Comparison of ENCODE assay signal across 11 cellular contexts in genomic region chr11:102448869-102449224, GRCh38. TPM values are rescaled to one million over a fixed set of nuclear protein-coding genes. Genes with fewer than 3 reads are reported as not detected.
A peak's percentile ranks its signal among the peaks of the same experiment; 100 is the strongest.
DNase-seq lines count a peak whose midpoint lies in the region; ATAC-seq and TF ChIP-seq lines count a peak whose summit lies in the region.
"Had no signal": no experiment of that assay in that cellular context is flagged by ENCODE, and none has a peak within 500 bp of the region (broad histone marks: within the 10 kb centered on the region; RNA-seq: fewer than 3 reads in every experiment).

No MANE protein-coding gene starts in this region.

- no peak overlapping the region for H4K8ac ChIP-seq in H9 (replicated peaks; ENCODE audit: insufficient read length, low read depth, low read length)

- H2AFZ ChIP-seq in PC-9 (no peak overlapping the region), H9 (ENCODE audit: low read length) (no peak overlapping the region)

- H3F3A ChIP-seq in PC-9 (ENCODE audit: insufficient read depth, low read depth) = peaks cover 25% of the 10 kb centered on the region

- no peak overlapping the region for H3K4ac ChIP-seq in H9 (ENCODE audit: low read depth, low read length)

- H3K36me3 Mint-ChIP-seq in activated CD4-positive, alpha-beta T cell treated with anti-CD3 and anti-CD28 coated beads for 36 hours (ENCODE audit: low read depth) = peaks cover 66% of the 10 kb centered on the region
- H3K36me3 Mint-ChIP-seq in chondrocyte (ENCODE audit: low read depth) (peaks cover 3% of the 10 kb centered on the region), H9 (ENCODE audit: insufficient read depth in 1 of 3, low read depth in 3 of 3) (peaks cover 22 to 32% (median 31%) of the 10 kb centered on the region in 3 experiments)

- peaks cover 17% of the 10 kb centered on the region for H3K23me2 ChIP-seq in H9 (ENCODE audit: insufficient read length, low read depth, low read length, poor library complexity, severe bottlenecking)

- no TSS peak for BruUV-seq in PC-9 (replicated peaks; lab: Mats Ljungman, UMichigan)

- H3K9me2 ChIP-seq in PC-9 (ENCODE audit: insufficient read depth) = no peaks in the 10 kb centered on the region

- H3K9me3 Mint-ChIP-seq in activated CD4-positive, alpha-beta T cell treated with anti-CD3 and anti-CD28 coated beads for 36 hours (ENCODE audit: low read depth) = peaks cover 7% of the 10 kb centered on the region
- H3K9me3 Mint-ChIP-seq in chondrocyte (ENCODE audit: low read depth) (peaks cover 4% of the 10 kb centered on the region), H9 (peaks cover 4 to 5% of the 10 kb centered on the region in 2 experiments; a peak in 4 of 5 replicates)
- no peaks in the 10 kb centered on the region for H3K9me3 Mint-ChIP-seq in stimulated activated naive CD8-positive, alpha-beta T cell treated with anti-CD3 and anti-CD28 coated beads, Interleukin-15, amount 100 ng/mL, for 72 hours

- no peak overlapping the region for H3K14ac ChIP-seq in H9 (ENCODE audit: insufficient read depth, low read length)

- H3K79me1 ChIP-seq in H9 (ENCODE audit: insufficient read depth, low read depth, low read length, poor library complexity, severe bottlenecking) = peaks cover 3% of the 10 kb centered on the region

- H3K4me1 Mint-ChIP-seq in activated CD4-positive, alpha-beta T cell treated with anti-CD3 and anti-CD28 coated beads for 36 hours = peaks cover 76% of the 10 kb centered on the region
- peaks cover 73% of the 10 kb centered on the region for H3K4me1 Mint-ChIP-seq in chondrocyte (ENCODE audit: low read depth)
- H3K4me1 Mint-ChIP-seq in stimulated activated naive CD8-positive, alpha-beta T cell treated with anti-CD3 and anti-CD28 coated beads, Interleukin-15, amount 100 ng/mL, for 72 hours = peaks cover 69% of the 10 kb centered on the region
- peaks cover 34% of the 10 kb centered on the region in 2 experiments for H3K4me1 Mint-ChIP-seq in H9

- H3K79me2 ChIP-seq in PC-9 (ENCODE audit: low read depth) (peaks cover 92% of the 10 kb centered on the region), H9 (ENCODE audit: insufficient read depth, low read length) (no peaks in the 10 kb centered on the region)

- peak overlapping the region; percentile 90 for H3K27ac Mint-ChIP-seq in activated CD4-positive, alpha-beta T cell treated with anti-CD3 and anti-CD28 coated beads for 36 hours
- H3K27ac Mint-ChIP-seq in chondrocyte (ENCODE audit: unreplicated experiment) (peak overlapping the region; percentile 52), H9 (no peak overlapping the region)
- H3K27ac Mint-ChIP-seq in stimulated activated naive CD8-positive, alpha-beta T cell treated with anti-CD3 and anti-CD28 coated beads, Interleukin-15, amount 100 ng/mL, for 72 hours = peak overlapping the region in 1 of 2 donors; percentile 84

- H2BK120ac ChIP-seq in H9 (ENCODE audit: low read depth, low read length, poor library complexity, severe bottlenecking) = no peak overlapping the region

- H3K27me3 ChIP-seq in PC-9 (ENCODE audit: insufficient read depth, low read depth) (no peaks in the 10 kb centered on the region), H9 (ENCODE audit: insufficient read depth, low read length) (peaks cover 7% of the 10 kb centered on the region; the same call in 1 of the 2 replicates)
- H3K27me3 ChIP-seq: pancreas had no signal

- no peaks in the 10 kb centered on the region for H3K9me3 ChIP-seq in PC-9 (ENCODE audit: insufficient read depth, low read depth)
- no peaks in the 10 kb centered on the region for H3K9me3 ChIP-seq in H9 (ENCODE audit: control insufficient read depth, low read depth, low read length)
- H3K9me3 ChIP-seq: pancreas had no signal

- peak overlapping the region; percentile 13 for H3K4me3 Mint-ChIP-seq in activated CD4-positive, alpha-beta T cell treated with anti-CD3 and anti-CD28 coated beads for 36 hours
- H3K4me3 Mint-ChIP-seq in chondrocyte (ENCODE audit: unreplicated experiment) = no peak overlapping the region
- H3K4me3 Mint-ChIP-seq in stimulated activated naive CD8-positive, alpha-beta T cell treated with anti-CD3 and anti-CD28 coated beads, Interleukin-15, amount 100 ng/mL, for 72 hours = peak overlapping the region; percentile 90 to 97
- no peak overlapping the region for H3K4me3 Mint-ChIP-seq in H9

- H3K9ac ChIP-seq in H9 (ENCODE audit: extremely low read depth, insufficient read length, low read length) = no peak overlapping the region

- peak overlapping the region; percentile 93 for H3K4me2 ChIP-seq in PC-9
- no peak overlapping the region for H3K4me2 ChIP-seq in H9 (ENCODE audit: insufficient read depth, insufficient read length, low read length)

- no peak overlapping the region for H4K91ac ChIP-seq in H9 (ENCODE audit: insufficient read length, low read depth, low read length)

- no peak overlapping the region for H3T11ph ChIP-seq in H9 (ENCODE audit: low read length)

- POLR2A ChIA-PET in activated CD4-positive, alpha-beta T cell treated with anti-CD3 and anti-CD28 coated beads for 36 hours (lab: Charles Lee) = interaction anchor here (1.5 kb wide), 1 partner anchor 19 kb away, joined by 5 read pairs; no protein-coding TSS in a partner anchor
- POLR2A ChIA-PET in PC-9 (lab: Charles Lee; ENCODE audit: unreplicated experiment) = no interaction called here

- CTCF ChIA-PET in activated CD4-positive, alpha-beta T cell treated with anti-CD3 and anti-CD28 coated beads for 36 hours (lab: Charles Lee) = interaction anchor here (0.7 to 2.5 kb wide), 5 partner anchors 17 to 82 kb away, joined by 3 to 6 read pairs (median 4); no protein-coding TSS in a partner anchor
- CTCF ChIA-PET in PC-9 (lab: Charles Lee) = no interaction called here

- no peak overlapping the region for H3K4me3 ChIP-seq in PC-9
- H3K4me3 ChIP-seq: pancreas had no signal

- no peak for TF ChIP-seq CTCF in PC-9 (conservative IDR thresholded peaks at IDR 0.05)
- TF ChIP-seq CTCF in chondrocyte (IDR thresholded peaks at IDR 0.05) = no peak
- no peak for TF ChIP-seq CTCF in H9 (conservative IDR thresholded peaks at IDR 0.05)

- WGBS in H9 (ENCODE audit: extremely low coverage, insufficient read length, low lambda C conversion rate) = no CpG with 5 or more reads among the region's 2 CpGs

- H3K27ac ChIP-seq in PC-9 = no peak overlapping the region
- H3K27ac ChIP-seq in H9 (ENCODE audit: insufficient read length, low read depth, low read length) = no peak overlapping the region

- H3K23ac ChIP-seq in H9 (ENCODE audit: insufficient read length, low read depth, low read length) = no peak overlapping the region

- H4K5ac ChIP-seq in H9 (ENCODE audit: insufficient read length, low read depth, low read length) = no peak overlapping the region

- no peaks in the 10 kb centered on the region for H3K27me3 Mint-ChIP-seq in activated CD4-positive, alpha-beta T cell treated with anti-CD3 and anti-CD28 coated beads for 36 hours
- no peaks in the 10 kb centered on the region for H3K27me3 Mint-ChIP-seq in chondrocyte (ENCODE audit: low read depth)
- H3K27me3 Mint-ChIP-seq in stimulated activated naive CD8-positive, alpha-beta T cell treated with anti-CD3 and anti-CD28 coated beads, Interleukin-15, amount 100 ng/mL, for 72 hours = no peaks in the 10 kb centered on the region
- H3K27me3 Mint-ChIP-seq in H9 (ENCODE audit: low read depth) = peaks cover 34% of the 10 kb centered on the region

- no peak overlapping the region for H2AK5ac ChIP-seq in H9 (ENCODE audit: insufficient read length, low read length)

- H3K56ac ChIP-seq in H9 (ENCODE audit: insufficient read length, low read depth, low read length) = no peak overlapping the region

- peaks cover 20% of the 10 kb centered on the region for H4K20me1 ChIP-seq in PC-9 (ENCODE audit: insufficient read depth)
- H4K20me1 ChIP-seq in H9 (ENCODE audit: control insufficient read depth, insufficient read depth, insufficient read length) = no peaks in the 10 kb centered on the region

- intact Hi-C loops in activated CD4-positive, alpha-beta T cell treated with anti-CD3 and anti-CD28 coated beads for 36 hours (cut with DNase I, micrococcal nuclease) = loop anchor here in 1 of 2 experiments (2.0 kb wide), 1 partner anchor 18 kb away; no protein-coding TSS in a partner anchor
- intact Hi-C loops in PC-9 (cut with micrococcal nuclease; ENCODE audit: unreplicated experiment) = no loop called here

- H2BK12ac ChIP-seq in H9 (ENCODE audit: insufficient read length, low read depth, low read length) = no peak overlapping the region

- H3K4me1 ChIP-seq in PC-9 (replicated peaks; ENCODE audit: insufficient read depth) (peaks cover 31% of the 10 kb centered on the region), H9 (ENCODE audit: insufficient read depth, low read length) (peaks cover 3% of the 10 kb centered on the region)

- H2BK5ac ChIP-seq in H9 (ENCODE audit: insufficient read length, low read length) = no peak overlapping the region

- no peak overlapping the region for H2BK20ac ChIP-seq in H9 (ENCODE audit: low read depth, low read length, poor library complexity, severe bottlenecking)

- no peak overlapping the region for H3K18ac ChIP-seq in H9 (ENCODE audit: insufficient read length, low read depth, low read length)

- no peak for DNase-seq in activated CD4-positive, alpha-beta T cell treated with anti-CD3 and anti-CD28 coated beads for 36 hours
- DNase-seq in activated CD4-positive, alpha-beta T cell treated with anti-CD3 and anti-CD28 coated beads, Interleukin-2, amount 50 U/mL, for 1 hour = no peak
- DNase-seq in PC-9 (no peak), chondrocyte (ENCODE audit: low spot score) (no peak), H9 (no peak), DMS79 treated with DMSO at 0.1 percent for 48 hours (lab: John Stamatoyannopoulos, UW) (no peak)
- DNase-seq in stimulated activated naive CD8-positive, alpha-beta T cell treated with anti-CD3 and anti-CD28 coated beads, Interleukin-15, amount 100 ng/mL, for 72 hours = no peak
- no peak for DNase-seq in stimulated activated naive CD4-positive, alpha-beta T cell (lab: John Stamatoyannopoulos, UW)
- DNase-seq: NCI-H1092 treated with DMSO at 0.1 percent for 48 hours, pancreas had no signal

- peaks cover 45% of the 10 kb centered on the region for H3K36me3 ChIP-seq in PC-9 (ENCODE audit: low read depth)

- H2BK15ac ChIP-seq in H9 (ENCODE audit: low read depth, low read length) = no peak overlapping the region

- ATAC-seq in activated CD4-positive, alpha-beta T cell treated with anti-CD3 and anti-CD28 coated beads for 36 hours = no peak
- no peak for ATAC-seq in stimulated activated naive CD8-positive, alpha-beta T cell treated with anti-CD3 and anti-CD28 coated beads, Interleukin-15, amount 100 ng/mL, for 72 hours
- ATAC-seq: pancreas, Right ventricle myocardium inferior had no signal

RNA-seq across cellular contexts. Expression of gene TMEM123, which starts 3.7 kb away (rescaled TPM):
- total RNA-seq in activated CD4-positive, alpha-beta T cell treated with anti-CD3 and anti-CD28 coated beads for 36 hours = 100 to 1,000 TPM; 179 to 392 TPM
- total RNA-seq in PC-9 (2021) = 94.0 and 201 TPM in 2 replicates
- total RNA-seq in chondrocyte = 94.9 to 119 TPM (median 105 TPM) in 3 replicates
- 76.7 and 77.8 TPM in 2 replicates for total RNA-seq in H9 (2021)

Comparison
In these comparisons a context has a peak if more than half of its experiments do, and no peak if none do; other contexts are left out.
1. H3K27ac Mint-ChIP-seq: peak in activated CD4-positive, alpha-beta T cell treated with anti-CD3 and anti-CD28 coated beads for 36 hours (single experiment) and chondrocyte (single experiment); none in H9 (0 of 3).
2. H3K4me3 Mint-ChIP-seq: peak in activated CD4-positive, alpha-beta T cell treated with anti-CD3 and anti-CD28 coated beads for 36 hours (single experiment) and stimulated activated naive CD8-positive, alpha-beta T cell treated with anti-CD3 and anti-CD28 coated beads, Interleukin-15, amount 100 ng/mL, for 72 hours (2 of 2); none in chondrocyte (single experiment) and H9 (0 of 2).